8 cellular contexts compared by ENCODE assay signal in genomic region chr19:18557474-18558201, GRCh38. TPM values are rescaled to one million over a fixed set of nuclear protein-coding genes. Genes with fewer than 3 reads are reported as not detected.
A peak's percentile ranks its signal among the peaks of the same experiment; 100 is the strongest.
DNase-seq lines count a peak whose midpoint lies in the region; ATAC-seq and TF ChIP-seq lines count a peak whose summit lies in the region.

KXD1 (plus strand) TSS chr19:18557870; CDS start chr19:18562057, 4,187 bp downstream.

- DNase-seq in DND-41 (peak; percentile 99), GM23248 (peak; percentile 100), LHCN-M2 (ENCODE audit: low read depth) (peak; percentile 98), RPMI8226 (peak; percentile 100), fibroblast of lung (ENCODE audit: low read depth in 2 of 2) (peak; percentile 99)
- peak; percentile 95 to 97 for DNase-seq in activated T-helper 1 cell treated with anti-CD3 and anti-CD28 coated beads, Interleukin-2, amount 50 U/mL, for 16 hours (ENCODE audit: low read depth in 1 of 2, low spot score in 1 of 2)
- DNase-seq in naive thymus-derived CD4-positive, alpha-beta T cell: peak; percentile 89 to 99 (median 97)
- peak; percentile 98 for DNase-seq in stimulated activated naive B cell treated with anti-CD40 and anti-IgM and Interleukin-4, amounts not matched to agents 10 μg/mL and 1 μg/mL and 100 μg/mL, for 72 hours

- H3K4me3 ChIP-seq in DND-41 (ENCODE audit: low read depth in 1 of 2, low read length in 2 of 2): peak within 1 kb of the TSS; percentile 63 to 83
- peak within 1 kb of the TSS; percentile 89 for H3K4me3 ChIP-seq in GM23248
- H3K4me3 ChIP-seq in fibroblast of lung (replicated peaks in 1 of 4; ENCODE audit: control extremely low read depth in 1 of 4, insufficient read depth in 1 of 4, low read depth in 3 of 4, low read length in 4 of 4): peak within 1 kb of the TSS; percentile 74 to 96 (median 94)
- H3K4me3 ChIP-seq in naive thymus-derived CD4-positive, alpha-beta T cell (ENCODE audit: low read length): peak within 1 kb of the TSS; percentile 84

- no peaks in the 10 kb centered on the region for H3K9me2 ChIP-seq in GM23248 (ENCODE audit: insufficient read depth)

- peaks cover 24% of the 10 kb centered on the region for H3K4me1 ChIP-seq in DND-41 (ENCODE audit: insufficient read depth, low read length)
- peaks cover 12% of the 10 kb centered on the region for H3K4me1 ChIP-seq in GM23248 (ENCODE audit: insufficient read depth)
- peaks cover 2% of the 10 kb centered on the region for H3K4me1 ChIP-seq in fibroblast of lung (ENCODE audit: control insufficient read depth, extremely low read depth, insufficient read depth, low read length)
- H3K4me1 ChIP-seq in naive thymus-derived CD4-positive, alpha-beta T cell (ENCODE audit: control insufficient read depth in 2 of 2, insufficient read depth in 2 of 2, low read length in 2 of 2): peaks cover 13 to 15% of the 10 kb centered on the region in 2 donors

- in situ Hi-C loops in GM23248 (cut with MboI): no loop called here

- H3K79me2 ChIP-seq in DND-41 (ENCODE audit: insufficient read depth, low read length) (peaks cover 39% of the 10 kb centered on the region), GM23248 (ENCODE audit: insufficient read depth) (peaks cover 48% of the 10 kb centered on the region), fibroblast of lung (ENCODE audit: control insufficient read depth, insufficient read depth, low read length) (peaks cover 22% of the 10 kb centered on the region)

- H3K9me3 ChIP-seq in DND-41 (ENCODE audit: insufficient read depth, low read length, severe bottlenecking): no peaks in the 10 kb centered on the region
- no peaks in the 10 kb centered on the region for H3K9me3 ChIP-seq in GM23248 (ENCODE audit: low read depth)
- no peaks in the 10 kb centered on the region for H3K9me3 ChIP-seq in fibroblast of lung (ENCODE audit: control insufficient read depth, insufficient read depth, low read depth, low read length)
- no peaks in the 10 kb centered on the region for H3K9me3 ChIP-seq in naive thymus-derived CD4-positive, alpha-beta T cell (ENCODE audit: control insufficient read depth in 2 of 3, low read length in 3 of 3)

- 0 to 2% methylated on average over 36 to 55 of the region's 57 CpGs for WGBS in GM23248 (ENCODE audit: low coverage in 1 of 2, low lambda C conversion rate in 2 of 2, missing lambda C conversion rate in 2 of 2), 2 experiments

- H4K20me1 ChIP-seq in DND-41 (ENCODE audit: insufficient read depth, low read length): 0 out of 2 replicates have a peak, but pooled peaks cover 6% of the 10 kb centered on the region
- H4K20me1 ChIP-seq in GM23248 (ENCODE audit: insufficient read depth): no peaks in the 10 kb centered on the region
- H4K20me1 ChIP-seq in fibroblast of lung (ENCODE audit: control insufficient read depth, extremely low read depth, insufficient read depth, low read length): no peaks in the 10 kb centered on the region

- peaks cover 6 to 25% (median 23%) of the 10 kb centered on the region in 7 donors for H3K4me1 Mint-ChIP-seq in naive thymus-derived CD4-positive, alpha-beta T cell
- peaks cover 9 to 29% of the 10 kb centered on the region in 2 donors for H3K4me1 Mint-ChIP-seq in stimulated activated naive B cell treated with anti-CD40 and anti-IgM and Interleukin-4, amounts not matched to agents 10 μg/mL and 1 μg/mL and 100 μg/mL, for 72 hours

- peaks cover 23% of the 10 kb centered on the region for H3K36me3 ChIP-seq in DND-41 (ENCODE audit: insufficient read depth, low read length)
- H3K36me3 ChIP-seq in GM23248 (ENCODE audit: low read depth): no peaks in the 10 kb centered on the region
- H3K36me3 ChIP-seq in fibroblast of lung (ENCODE audit: control insufficient read depth, insufficient read depth, low read length): peaks cover 2% of the 10 kb centered on the region
- peaks cover 0 to 12% (median 6%) of the 10 kb centered on the region in 3 experiments for H3K36me3 ChIP-seq in naive thymus-derived CD4-positive, alpha-beta T cell (ENCODE audit: control insufficient read depth in 2 of 3, insufficient read depth in 3 of 3, low read length in 3 of 3)

- intact Hi-C loops in naive thymus-derived CD4-positive, alpha-beta T cell (cut with micrococcal nuclease): loop anchor here (1.0 to 2.0 kb wide), 11 partner anchors 13 to 364 kb away; partner anchors contain the start of genes COPE (in 2 of the 2), DDX49 (in 2 of the 2), ELL (in 2 of the 2) and UBA52 (in 2 of the 2)

- no peaks in the 10 kb centered on the region for H3K27me3 Mint-ChIP-seq in naive thymus-derived CD4-positive, alpha-beta T cell
- no peaks in the 10 kb centered on the region for H3K27me3 Mint-ChIP-seq in stimulated activated naive B cell treated with anti-CD40 and anti-IgM and Interleukin-4, amounts not matched to agents 10 μg/mL and 1 μg/mL and 100 μg/mL, for 72 hours

- CTCF ChIA-PET in naive thymus-derived CD4-positive, alpha-beta T cell (lab: Charles Lee): interaction anchor here (0.6 to 2.1 kb wide), 8 partner anchors 10 to 289 kb away, joined by 3 to 11 read pairs (median 4); partner anchors contain the start of genes REX1BD and UBA52

- TF ChIP-seq CTCF in DND-41 (IDR thresholded peaks at IDR 0.05; ENCODE audit: borderline replicate concordance, extremely low read depth, low read length, poor library complexity, severe bottlenecking) (no peak), fibroblast of lung (conservative IDR thresholded peaks at IDR 0.05 in 1 of 2, IDR thresholded peaks at IDR 0.05 in 1 of 2; ENCODE audit: low read depth in 1 of 2, low read length in 2 of 2) (no peak)

- H3K27ac ChIP-seq in DND-41 (ENCODE audit: low read length): peak within 1 kb of the TSS; percentile 75
- peak within 1 kb of the TSS; percentile 63 for H3K27ac ChIP-seq in GM23248
- H3K27ac ChIP-seq in fibroblast of lung (ENCODE audit: insufficient read depth, low read length): peak within 1 kb of the TSS; percentile 95
- H3K27ac ChIP-seq in naive thymus-derived CD4-positive, alpha-beta T cell (ENCODE audit: low read depth, low read length): peak within 1 kb of the TSS; percentile 95

- peaks cover 0 to 7% (median 3%) of the 10 kb centered on the region in 5 donors for H3K36me3 Mint-ChIP-seq in naive thymus-derived CD4-positive, alpha-beta T cell
- H3K36me3 Mint-ChIP-seq in stimulated activated naive B cell treated with anti-CD40 and anti-IgM and Interleukin-4, amounts not matched to agents 10 μg/mL and 1 μg/mL and 100 μg/mL, for 72 hours: peaks cover 6 to 17% of the 10 kb centered on the region in 2 donors

- peak within 1 kb of the TSS; percentile 87 to 97 (median 96) for H3K27ac Mint-ChIP-seq in naive thymus-derived CD4-positive, alpha-beta T cell
- peak within 1 kb of the TSS; percentile 96 for H3K27ac Mint-ChIP-seq in stimulated activated naive B cell treated with anti-CD40 and anti-IgM and Interleukin-4, amounts not matched to agents 10 μg/mL and 1 μg/mL and 100 μg/mL, for 72 hours

- peaks cover 0 to 2% (median 0%) of the 10 kb centered on the region in 11 donors for H3K9me3 Mint-ChIP-seq in naive thymus-derived CD4-positive, alpha-beta T cell
- no peaks in the 10 kb centered on the region for H3K9me3 Mint-ChIP-seq in stimulated activated naive B cell treated with anti-CD40 and anti-IgM and Interleukin-4, amounts not matched to agents 10 μg/mL and 1 μg/mL and 100 μg/mL, for 72 hours

- peak within 1 kb of the TSS; percentile 83 to 93 (median 91) for H3K4me3 Mint-ChIP-seq in naive thymus-derived CD4-positive, alpha-beta T cell
- H3K4me3 Mint-ChIP-seq in stimulated activated naive B cell treated with anti-CD40 and anti-IgM and Interleukin-4, amounts not matched to agents 10 μg/mL and 1 μg/mL and 100 μg/mL, for 72 hours: peak within 1 kb of the TSS; percentile 89 to 90

- ATAC-seq in DND-41 (ENCODE audit: insufficient read depth, low read depth): peak; percentile 97
- peak; percentile 100 for ATAC-seq in naive thymus-derived CD4-positive, alpha-beta T cell
- ATAC-seq in stimulated activated naive B cell treated with anti-CD40 and anti-IgM and Interleukin-4, amounts not matched to agents 10 μg/mL and 1 μg/mL and 100 μg/mL, for 72 hours (replicated peaks): peak; percentile 98 to 99

- H3F3A ChIP-seq in GM23248 (ENCODE audit: insufficient read depth): 0 out of 2 replicates have a peak, but pooled peaks cover 6% of the 10 kb centered on the region

- peak within 1 kb of the TSS; percentile 69 for H2AFZ ChIP-seq in DND-41 (ENCODE audit: low read depth, low read length)
- peak within 1 kb of the TSS; percentile 75 for H2AFZ ChIP-seq in GM23248
- peak within 1 kb of the TSS; percentile 27 for H2AFZ ChIP-seq in fibroblast of lung (ENCODE audit: low read length)

- peak within 1 kb of the TSS; percentile 91 for H3K4me2 ChIP-seq in DND-41 (ENCODE audit: insufficient read depth, low read length)
- peak within 1 kb of the TSS; percentile 90 for H3K4me2 ChIP-seq in GM23248 (ENCODE audit: unreplicated experiment)
- peak within 1 kb of the TSS; percentile 95 for H3K4me2 ChIP-seq in fibroblast of lung (ENCODE audit: extremely low read depth, insufficient read depth, low read length)

- H3K27me3 ChIP-seq in DND-41 (ENCODE audit: insufficient read depth, low read length, poor library complexity): no peaks in the 10 kb centered on the region
- no peaks in the 10 kb centered on the region for H3K27me3 ChIP-seq in GM23248 (replicated peaks; ENCODE audit: insufficient read depth)
- no peaks in the 10 kb centered on the region for H3K27me3 ChIP-seq in fibroblast of lung (ENCODE audit: control insufficient read depth, insufficient read depth, low read length)
- no peaks in the 10 kb centered on the region for H3K27me3 ChIP-seq in naive thymus-derived CD4-positive, alpha-beta T cell (ENCODE audit: control insufficient read depth in 2 of 2, insufficient read depth in 2 of 2, low read length in 2 of 2)

- POLR2A ChIA-PET in naive thymus-derived CD4-positive, alpha-beta T cell (lab: Charles Lee): interaction anchor here (0.6 to 2.6 kb wide), 22 partner anchors 8 to 1433 kb away, joined by 3 to 47 read pairs (median 5); partner anchors contain the start of genes COPE, DDX49, ELL and FKBP8

- peak within 1 kb of the TSS; percentile 81 for H3K9ac ChIP-seq in DND-41 (ENCODE audit: low read depth, low read length)
- H3K9ac ChIP-seq in GM23248: peak within 1 kb of the TSS; percentile 92
- H3K9ac ChIP-seq in fibroblast of lung (ENCODE audit: insufficient read depth, low read length): peak within 1 kb of the TSS; percentile 92

RNA-seq across cellular contexts. Expression of gene KXD1, which starts in this region (rescaled TPM):
- 91.2 and 110 TPM in 2 replicates for total RNA-seq in GM23248 (2014; rRNA removed; shearing (Covaris generic))
- polyA plus RNA-seq in GM23248 (2016; fragmentation: Nextera tagmentation; extraction: Ambion mirVana): 129 and 135 TPM in 2 replicates
- total RNA-seq in LHCN-M2 (2014; rRNA removed): 136 and 148 TPM in 2 replicates
- 136 TPM for polyA plus RNA-seq in LHCN-M2 (2012)
- total RNA-seq in fibroblast of lung: 63.3 and 65.0 TPM in 2 replicates
- 108 and 167 TPM in 2 replicates for polyA plus RNA-seq in fibroblast of lung
- 107 and 136 TPM in 2 replicates for polyA plus RNA-seq in fibroblast of lung (2012)
- 94.9 and 186 TPM in 2 replicates for polyA minus RNA-seq in fibroblast of lung (ENCODE audit: low replicate concordance)
- 100 to 1,000 TPM in 2 of 5 experiments, 10 to 100 TPM in 3; 74.7 to 108 (median 99.9) TPM for total RNA-seq in naive thymus-derived CD4-positive, alpha-beta T cell
- polyA plus RNA-seq in naive thymus-derived CD4-positive, alpha-beta T cell: 10 to 100 TPM; 70.3 to 78.5 TPM

Comparison
In these comparisons a context has a peak if more than half of its experiments do, and no peak if none do; other contexts are left out.
1. Peak in every context shown above with its lines: DNase-seq, ATAC-seq, H3K4me3 ChIP-seq and H3K27ac ChIP-seq.